ENCODE assay signal across 8 cellular contexts in genomic region chr19:5718032-5718578, GRCh38. TPM values are rescaled to one million over a fixed set of nuclear protein-coding genes. Genes with fewer than 3 reads are reported as not detected.
DNase-seq lines count a peak whose midpoint lies in the region; ATAC-seq and TF ChIP-seq lines count a peak whose summit lies in the region.

No MANE protein-coding gene starts in this region.

- H3K36me3 ChIP-seq in DOHH2 (ENCODE audit: control insufficient read depth, low read length) (peaks cover 56% of the 10 kb centered on the region), Panc1 (ENCODE audit: control insufficient read depth, insufficient read depth, low read length) (peaks cover 3% of the 10 kb centered on the region; the same call in 1 of the 2 replicates), mucosa of descending colon (ENCODE audit: low read depth) (no peaks in the 10 kb centered on the region)

- H4K20me1 ChIP-seq in DOHH2 (ENCODE audit: control insufficient read depth, insufficient read depth, low read depth, low read length): peaks cover 9% of the 10 kb centered on the region; the same call in 1 of the 2 replicates

- no TSS peak for BruUV-seq in Panc1 (replicated peaks; lab: Mats Ljungman, UMichigan)

- H3K4me1 Mint-ChIP-seq in dendritic cell treated with granulocyte-macrophage colony-stimulating factor and Interleukin-4, amounts not matched to agents 40 ng/mL and 50 ng/mL, for 4 days (ENCODE audit: low read depth): peaks cover 29% of the 10 kb centered on the region
- peaks cover 10% of the 10 kb centered on the region for H3K4me1 Mint-ChIP-seq in progenitor cell of endocrine pancreas (ENCODE audit: low read depth)

- peaks cover 66% of the 10 kb centered on the region for H3K79me2 ChIP-seq in DOHH2 (ENCODE audit: control insufficient read depth, low read length)

- H3K27ac ChIP-seq in DOHH2 (ENCODE audit: low read depth, low read length): peak overlapping the region; percentile 84; the same call in 1 of the 2 replicates
- H3K27ac ChIP-seq in Panc1 (ENCODE audit: low read length): peak overlapping the region; percentile 96

- no peaks in the 10 kb centered on the region for H3K9me2 ChIP-seq in DOHH2 (replicated peaks; ENCODE audit: control insufficient read depth, low read length)

- no peak for ATAC-seq in Panc1
- ATAC-seq in GM19463 (IDR thresholded peaks at IDR 0.05; ENCODE audit: unreplicated experiment): no peak
- no peak for ATAC-seq in HG03139 (IDR thresholded peaks at IDR 0.05; ENCODE audit: unreplicated experiment)
- no peak for ATAC-seq in mucosa of descending colon

- peak overlapping the region; percentile 93 for H3K27ac Mint-ChIP-seq in dendritic cell treated with granulocyte-macrophage colony-stimulating factor and Interleukin-4, amounts not matched to agents 40 ng/mL and 50 ng/mL, for 4 days
- peak overlapping the region; percentile 95 for H3K27ac Mint-ChIP-seq in progenitor cell of endocrine pancreas

- peaks cover 31% of the 10 kb centered on the region for H3K36me3 Mint-ChIP-seq in dendritic cell treated with granulocyte-macrophage colony-stimulating factor and Interleukin-4, amounts not matched to agents 40 ng/mL and 50 ng/mL, for 4 days (ENCODE audit: low read depth)
- H3K36me3 Mint-ChIP-seq in progenitor cell of endocrine pancreas (ENCODE audit: insufficient read depth): peaks cover 4% of the 10 kb centered on the region

- peak overlapping the region; percentile 85 for H3K4me3 Mint-ChIP-seq in dendritic cell treated with granulocyte-macrophage colony-stimulating factor and Interleukin-4, amounts not matched to agents 40 ng/mL and 50 ng/mL, for 4 days
- H3K4me3 Mint-ChIP-seq in progenitor cell of endocrine pancreas (ENCODE audit: low read depth): peak overlapping the region; percentile 93

- POLR2A ChIA-PET in Panc1 (lab: Charles Lee): interaction anchor here (0.6 kb wide), 1 partner anchor 54 kb away, joined by 3 read pairs; no protein-coding TSS in a partner anchor

- H3K27me3 ChIP-seq in DOHH2 (ENCODE audit: control insufficient read depth, low read length): no peaks in the 10 kb centered on the region
- no peaks in the 10 kb centered on the region for H3K27me3 ChIP-seq in Panc1 (ENCODE audit: control insufficient read depth, insufficient read depth, low read length)

- H3K9me3 Mint-ChIP-seq in dendritic cell treated with granulocyte-macrophage colony-stimulating factor and Interleukin-4, amounts not matched to agents 40 ng/mL and 50 ng/mL, for 4 days: no peaks in the 10 kb centered on the region
- no peaks in the 10 kb centered on the region for H3K9me3 Mint-ChIP-seq in progenitor cell of endocrine pancreas (ENCODE audit: low read depth)

- H3K4me1 ChIP-seq in DOHH2 (ENCODE audit: control insufficient read depth, low read length) (peaks cover 24% of the 10 kb centered on the region), Panc1 (ENCODE audit: control insufficient read depth, insufficient read depth, low read length) (peaks cover 8% of the 10 kb centered on the region; the same call in 1 of the 2 replicates), mucosa of descending colon (ENCODE audit: low read depth) (peaks cover 12% of the 10 kb centered on the region)

- CTCF ChIA-PET in Panc1 (lab: Charles Lee): no interaction called here

- H3K27me3 Mint-ChIP-seq in dendritic cell treated with granulocyte-macrophage colony-stimulating factor and Interleukin-4, amounts not matched to agents 40 ng/mL and 50 ng/mL, for 4 days: peaks cover 2% of the 10 kb centered on the region
- no peaks in the 10 kb centered on the region for H3K27me3 Mint-ChIP-seq in progenitor cell of endocrine pancreas

- H3K9me3 ChIP-seq in DOHH2 (ENCODE audit: control insufficient read depth, insufficient read depth, low read length) (no peaks in the 10 kb centered on the region), Panc1 (ENCODE audit: control insufficient read depth, insufficient read depth, low read depth, low read length) (no peaks in the 10 kb centered on the region), mucosa of descending colon (no peaks in the 10 kb centered on the region)

- intact Hi-C loops in Panc1 (cut with micrococcal nuclease; ENCODE audit: unreplicated experiment): no loop called here
- intact Hi-C loops in dendritic cell treated with granulocyte-macrophage colony-stimulating factor and Interleukin-4, amounts not matched to agents 40 ng/mL and 50 ng/mL, for 4 days (cut with micrococcal nuclease): no loop called here
- intact Hi-C loops in mucosa of descending colon (cut with DNase I, micrococcal nuclease): no loop called here

- DNase-seq in Panc1 (ENCODE audit: low read depth, low spot score): no peak
- DNase-seq in progenitor cell of endocrine pancreas (ENCODE audit: low spot score, unreplicated experiment): no peak
- DNase-seq in G401 (ENCODE audit: low spot score): no peak
- DNase-seq in mucosa of descending colon: no peak

- in situ Hi-C loops in Panc1 (cut with HindIII; ENCODE audit: low pct_unique_long_range_greater_than_20kb, low sequenced_read_pairs): no loop called here
- in situ Hi-C loops in G401 (cut with HindIII; ENCODE audit: low sequenced_read_pairs): no loop called here

- H3F3A ChIP-seq in DOHH2 (ENCODE audit: control insufficient read depth, insufficient read depth): no peaks in the 10 kb centered on the region

- peak overlapping the region; percentile 69 for H3K4me2 ChIP-seq in DOHH2 (ENCODE audit: low read length)

- peak overlapping the region; percentile 73 for H3K4me3 ChIP-seq in DOHH2 (ENCODE audit: low read length)
- peak overlapping the region; percentile 96 to 98 for H3K4me3 ChIP-seq in Panc1 (ENCODE audit: low read depth in 2 of 2, low read length in 2 of 2)
- H3K4me3 ChIP-seq in mucosa of descending colon: no peak overlapping the region

- TF ChIP-seq CTCF in DOHH2 (IDR thresholded peaks at IDR 0.05; ENCODE audit: low read depth, low read length, poor library complexity, severe bottlenecking): no peak
- no peak for TF ChIP-seq CTCF in Panc1 (IDR thresholded peaks at IDR 0.05)
- TF ChIP-seq CTCF in progenitor cell of endocrine pancreas (IDR thresholded peaks at IDR 0.05; ENCODE audit: unreplicated experiment): no peak
- TF ChIP-seq CTCF in mucosa of descending colon (IDR thresholded peaks at IDR 0.05): no peak

RNA-seq across cellular contexts. Expression of gene LONP1, which starts 1.8 kb away (rescaled TPM):
- 93.0 TPM for total RNA-seq in Panc1 (2021; ENCODE audit: unreplicated experiment)
- 250 TPM for polyA plus RNA-seq in Panc1 (2012; ENCODE audit: insufficient read length)
- 56.1 and 61.7 TPM in 2 replicates for total RNA-seq in progenitor cell of endocrine pancreas
- 240 and 246 TPM in 2 replicates for total RNA-seq in G401 (2014; rRNA removed; shearing (Covaris generic))
- 10 to 100 TPM; 55.9 to 63.0 (median 55.9) TPM for total RNA-seq in mucosa of descending colon

RNA-seq across cellular contexts. Expression of gene CATSPERD, which starts 2.3 kb away (rescaled TPM):
- total RNA-seq in Panc1 (2021; ENCODE audit: unreplicated experiment) (0.08 TPM), progenitor cell of endocrine pancreas (not detected in 2 replicates), mucosa of descending colon (not detected)
- polyA plus RNA-seq in Panc1 (2012; ENCODE audit: insufficient read length): not detected
- not detected in 2 replicates for total RNA-seq in G401 (2014; rRNA removed; shearing (Covaris generic))

RNA-seq across cellular contexts. Expression of gene RPL36, which starts 28.0 kb away (rescaled TPM):
- 465 TPM for total RNA-seq in Panc1 (2021; ENCODE audit: unreplicated experiment)
- polyA plus RNA-seq in Panc1 (2012; ENCODE audit: insufficient read length): 1,138 TPM
- total RNA-seq in progenitor cell of endocrine pancreas: 720 and 727 TPM in 2 replicates
- 758 and 1,281 TPM in 2 replicates for total RNA-seq in G401 (2014; rRNA removed; shearing (Covaris generic))
- 100 to 1,000 TPM; 541 to 812 (median 769) TPM for total RNA-seq in mucosa of descending colon

RNA-seq across cellular contexts. Expression of gene HSD11B1L, which starts 37.3 kb away (rescaled TPM):
- total RNA-seq in Panc1 (2021; ENCODE audit: unreplicated experiment) (6.0 TPM), progenitor cell of endocrine pancreas (20.1 and 21.1 TPM in 2 replicates), mucosa of descending colon (1 to 10 TPM; 2.3 to 8.2 (median 3.3) TPM)
- polyA plus RNA-seq in Panc1 (2012; ENCODE audit: insufficient read length): 15.9 TPM
- 15.1 and 18.8 TPM in 2 replicates for total RNA-seq in G401 (2014; rRNA removed; shearing (Covaris generic))

RNA-seq across cellular contexts. Expression of gene MICOS13, which starts 37.8 kb away (rescaled TPM):
- total RNA-seq in Panc1 (2021; ENCODE audit: unreplicated experiment) (93.5 TPM), progenitor cell of endocrine pancreas (28.1 and 29.7 TPM in 2 replicates), mucosa of descending colon (10 to 100 TPM; 70.1 to 73.7 (median 70.9) TPM)
- 148 TPM for polyA plus RNA-seq in Panc1 (2012; ENCODE audit: insufficient read length)
- 36.5 and 74.5 TPM in 2 replicates for total RNA-seq in G401 (2014; rRNA removed; shearing (Covaris generic))
